In genomic region chr6:37705239-37706051, GRCh38 we compare ENCODE assay signal across 8 cellular contexts. TPM values are rescaled to one million over a fixed set of nuclear protein-coding genes. Genes with fewer than 3 reads are reported as not detected.
DNase-seq lines count a peak whose midpoint lies in the region; ATAC-seq and TF ChIP-seq lines count a peak whose summit lies in the region.

No MANE protein-coding gene starts in this region.

- peaks cover 9 to 19% (median 13%) of the 10 kb centered on the region in 4 donors for H3K4me1 ChIP-seq in esophagus muscularis mucosa
- peaks cover 0 to 5% of the 10 kb centered on the region in 2 donors for H3K4me1 ChIP-seq in muscle layer of duodenum (ENCODE audit: control insufficient read depth in 1 of 2, insufficient read depth in 2 of 2, low read length in 2 of 2)

- no peak overlapping the region for H3K27ac ChIP-seq in CD4-positive, alpha-beta T cell (ENCODE audit: low read depth, low read length)
- H3K27ac ChIP-seq in esophagus muscularis mucosa (replicated peaks in 1 of 4), result peak overlapping the region; percentile 58 to 81 (median 80)
- H3K27ac ChIP-seq in muscle layer of duodenum (ENCODE audit: low read length), result peak overlapping the region; percentile 51

- POLR2A ChIA-PET in CD4-positive, alpha-beta T cell (lab: Charles Lee), result interaction anchor here (0.8 kb wide), 1 partner anchor 189 kb away, joined by 3 read pairs; no protein-coding TSS in a partner anchor

- no peak for TF ChIP-seq EP300 in esophagus muscularis mucosa (IDR thresholded peaks at IDR 0.05)

- CTCF ChIA-PET in CD4-positive, alpha-beta T cell (lab: Charles Lee), result interaction anchor here (0.6 to 2.5 kb wide), 6 partner anchors 13 to 643 kb away, joined by 3 to 6 read pairs (median 4); no protein-coding TSS in a partner anchor

- DNase-seq in CD4-positive, alpha-beta T cell, result peak; percentile 54 to 74 (median 68)
- DNase-seq in NCI-H524 (lab: John Stamatoyannopoulos, UW) (peak; percentile 84), esophagus muscularis mucosa (ENCODE audit: extremely low spot score) (peak; percentile 95), mesenteric fat pad (ENCODE audit: low spot score) (no peak)
- peak; percentile 79 for DNase-seq in activated T-cell treated with anti-CD3 and anti-CD28 coated beads, Interleukin-2, amount 50 U/mL, for 1 hour
- peak; percentile 53 to 70 for DNase-seq in stimulated activated CD8-positive, alpha-beta memory T cell treated with anti-CD3 and anti-CD28 coated beads, Interleukin-4, amount 100 ng/mL, for 4 hours (ENCODE audit: low read depth in 2 of 2, low spot score in 1 of 2)

- 4% methylated on average over 29 of the region's 45 CpGs for WGBS in esophagus muscularis mucosa

- peaks cover 17% of the 10 kb centered on the region for H3K27me3 Mint-ChIP-seq in CD4-positive, alpha-beta T cell

- H3K4me3 Mint-ChIP-seq in CD4-positive, alpha-beta T cell, result peak overlapping the region; percentile 86

- H3K9me3 ChIP-seq in CD4-positive, alpha-beta T cell (ENCODE audit: control insufficient read depth, low read length), result no peaks in the 10 kb centered on the region
- H3K9me3 ChIP-seq in esophagus muscularis mucosa (no peaks in the 10 kb centered on the region), muscle layer of duodenum (ENCODE audit: control insufficient read depth in 1 of 2, low read length in 2 of 2) (no peaks in the 10 kb centered on the region)

- H3K4me3 ChIP-seq in esophagus muscularis mucosa, result peak overlapping the region; percentile 55 to 69 (median 59)
- peak overlapping the region; percentile 58 to 59 for H3K4me3 ChIP-seq in muscle layer of duodenum (ENCODE audit: low read depth in 1 of 2, low read length in 2 of 2)

- H3K27ac Mint-ChIP-seq in CD4-positive, alpha-beta T cell, result peak overlapping the region; percentile 55

- H3K4me1 Mint-ChIP-seq in CD4-positive, alpha-beta T cell (ENCODE audit: low read depth), result peaks cover 6% of the 10 kb centered on the region

- intact Hi-C loops in CD4-positive, alpha-beta T cell (cut with DNase I, micrococcal nuclease), result loop anchor here (2.0 to 10.0 kb wide), 3 partner anchors 109 to 789 kb away; partner anchors contain the start of gene ZFAND3 (in 1 of the 2)
- intact Hi-C loops in esophagus muscularis mucosa (cut with DNase I), result loop anchor here (5.0 to 10.0 kb wide), 2 partner anchors 309 to 787 kb away; no protein-coding TSS in a partner anchor

- no peak for TF ChIP-seq POLR2A in esophagus muscularis mucosa (IDR thresholded peaks at IDR 0.05; ENCODE audit: low read depth)

- no peaks in the 10 kb centered on the region for H3K36me3 Mint-ChIP-seq in CD4-positive, alpha-beta T cell (ENCODE audit: low read depth)

- no peaks in the 10 kb centered on the region for H3K36me3 ChIP-seq in esophagus muscularis mucosa
- no peaks in the 10 kb centered on the region for H3K36me3 ChIP-seq in muscle layer of duodenum (ENCODE audit: control insufficient read depth in 1 of 2, insufficient read depth in 2 of 2, low read length in 2 of 2)

- ATAC-seq in CD4-positive, alpha-beta T cell (ENCODE audit: poor library complexity), result peak; percentile 92
- ATAC-seq in GM21723 (IDR thresholded peaks at IDR 0.05; ENCODE audit: unreplicated experiment), result peak; percentile 60

- H3K9me3 Mint-ChIP-seq in CD4-positive, alpha-beta T cell, result no peaks in the 10 kb centered on the region

- no peaks in the 10 kb centered on the region for H3K27me3 ChIP-seq in CD4-positive, alpha-beta T cell (ENCODE audit: control insufficient read depth, insufficient read depth, low read length)
- H3K27me3 ChIP-seq in esophagus muscularis mucosa, result no peaks in the 10 kb centered on the region
- no peaks in the 10 kb centered on the region for H3K27me3 ChIP-seq in muscle layer of duodenum (ENCODE audit: low read depth, low read length)

- no peak for TF ChIP-seq CTCF in CD4-positive, alpha-beta T cell (IDR thresholded peaks at IDR 0.05)
- TF ChIP-seq CTCF in esophagus muscularis mucosa (IDR thresholded peaks at IDR 0.05), result peak; percentile 71 to 74 (median 74)

RNA-seq across cellular contexts. Expression of gene MDGA1, which starts 7.8 kb away (rescaled TPM):
- total RNA-seq in CD4-positive, alpha-beta T cell, result 1 to 10 TPM in 1 of 2 experiments, under 1 TPM in 1; 0.19 to 1.0 TPM
- total RNA-seq in esophagus muscularis mucosa, result 1 to 10 TPM in 3 of 4 donors, under 1 TPM in 1; 0.83 to 6.5 (median 6.2) TPM
- total RNA-seq in mesenteric fat pad, result 4.0 TPM
